Comparison of ENCODE assay signal across 8 cellular contexts in genomic region chr4:152696764-152697250, GRCh38. TPM values are rescaled to one million over a fixed set of nuclear protein-coding genes. Genes with fewer than 3 reads are reported as not detected.
A peak's percentile ranks its signal among the peaks of the same experiment; 100 is the strongest.
DNase-seq lines count a peak whose midpoint lies in the region; ATAC-seq, FAIRE-seq and TF ChIP-seq lines count a peak whose summit lies in the region.

No MANE protein-coding gene starts in this region.

- peak; percentile 66 for DNase-seq in stimulated activated naive CD4-positive, alpha-beta T cell treated with Interleukin-2 at 50 U/mL for 16 hours (lab: John Stamatoyannopoulos, UW)
- no peak for DNase-seq in stimulated activated naive CD4-positive, alpha-beta T cell (lab: John Stamatoyannopoulos, UW)
- DNase-seq in activated CD4-positive, alpha-beta T cell treated with anti-CD3 and anti-CD28 coated beads, Interleukin-2, amount 50 U/mL, for 1 hour, result peak; percentile 29
- DNase-seq in foreskin fibroblast (peak; percentile 21 to 24), kidney (no peak), RCC 7860 (ENCODE audit: low spot score) (no peak)
- DNase-seq in stimulated activated CD8-positive, alpha-beta memory T cell treated with anti-CD3 and anti-CD28 coated beads, Interleukin-12 subunit alpha, Interleukin-12 subunit beta, amount 100 ng/mL, for 4 hours (ENCODE audit: low read depth), result peak; percentile 7

- H3K4me1 ChIP-seq in kidney (ENCODE audit: control insufficient read depth in 1 of 2, insufficient read depth in 1 of 2, low read depth in 1 of 2, low read length in 2 of 2), result no peaks in the 10 kb centered on the region

- no peak overlapping the region for H3K9ac ChIP-seq in kidney (ENCODE audit: low read length in 2 of 2)

- H3K27ac ChIP-seq in kidney (ENCODE audit: low read depth in 2 of 2, low read length in 2 of 2), result no peak overlapping the region

- H3K9me3 ChIP-seq in kidney (ENCODE audit: control insufficient read depth in 1 of 2, low read length in 2 of 2), result no peaks in the 10 kb centered on the region

- H3K36me3 ChIP-seq in kidney (ENCODE audit: control insufficient read depth in 1 of 2, insufficient read depth in 2 of 2, low read length in 2 of 2), result no peaks in the 10 kb centered on the region

- no peak for TF ChIP-seq CTCF in foreskin fibroblast (IDR thresholded peaks at IDR 0.05; ENCODE audit: low read depth, low read length)
- no peak for TF ChIP-seq CTCF in kidney (IDR thresholded peaks at IDR 0.05; ENCODE audit: borderline replicate concordance, extremely low read depth, insufficient read depth)

- intact Hi-C loops in kidney (cut with DNase I), result no loop called here

- H3K4me3 ChIP-seq in foreskin fibroblast (ENCODE audit: low read depth in 1 of 2, low read length in 2 of 2), result no peak overlapping the region
- no peak overlapping the region for H3K4me3 ChIP-seq in kidney (ENCODE audit: low read length in 2 of 2)

- FAIRE-seq in kidney (lab: Jason Lieb, UNC) (no peak), RCC 7860 (lab: Jason Lieb, UNC) (no peak)

- ATAC-seq in HG03354 (IDR thresholded peaks at IDR 0.05; ENCODE audit: poor library complexity, severe bottlenecking, unreplicated experiment), result peak; percentile 99

RNA-seq across cellular contexts. Expression of gene TMEM154, which starts 17.0 kb away (rescaled TPM):
- total RNA-seq in kidney, result 11.0 TPM
- polyA plus RNA-seq in kidney (ENCODE audit: insufficient read depth, low read depth, low replicate concordance), result 0.09 TPM

Comparison
In these comparisons a context has a peak if more than half of its experiments do, and no peak if none do; other contexts are left out.
1. DNase-seq: peak in stimulated activated naive CD4-positive, alpha-beta T cell treated with Interleukin-2 at 50 U/mL for 16 hours (single experiment), activated CD4-positive, alpha-beta T cell treated with anti-CD3 and anti-CD28 coated beads, Interleukin-2, amount 50 U/mL, for 1 hour (single experiment), foreskin fibroblast (2 of 2) and stimulated activated CD8-positive, alpha-beta memory T cell treated with anti-CD3 and anti-CD28 coated beads, Interleukin-12 subunit alpha, Interleukin-12 subunit beta, amount 100 ng/mL, for 4 hours (single experiment); none in stimulated activated naive CD4-positive, alpha-beta T cell (0 of 6), kidney (single experiment) and RCC 7860 (single experiment).